In genomic region chr12:56361487-56362129, GRCh38 we compare ENCODE assay signal across 16 cellular contexts. TPM values are rescaled to one million over a fixed set of nuclear protein-coding genes. Genes with fewer than 3 reads are reported as not detected.
DNase-seq lines count a peak whose midpoint lies in the region; ATAC-seq and TF ChIP-seq lines count a peak whose summit lies in the region.
"Had no signal": no experiment of that assay in that cellular context is flagged by ENCODE, and none has a peak within 500 bp of the region (broad histone marks: within the 10 kb centered on the region; RNA-seq: fewer than 3 reads in every experiment).

No MANE protein-coding gene starts in this region.

- DNase-seq in activated CD8-positive, alpha-beta memory T cell treated with anti-CD3 and anti-CD28 coated beads, Interleukin-2, amount 10 ng/mL, durations not matched to agents 7 days and 5 days, result no peak
- DNase-seq in activated CD8-positive, alpha-beta memory T cell treated with anti-CD3 and anti-CD28 coated beads, Interleukin-2, amount 50 U/mL, for 48 hours, result no peak
- DNase-seq in LNCaP clone FGC (ENCODE audit: low read depth), result no peak
- DNase-seq in stimulated activated naive CD4-positive, alpha-beta T cell treated with Interleukin-2 at 50 U/mL for 16 hours (lab: John Stamatoyannopoulos, UW), result no peak
- DNase-seq in RKO (ENCODE audit: low spot score), result no peak
- DNase-seq in left colon, result no peak
- DNase-seq: activated CD4-positive, alpha-beta T cell treated with anti-CD3 and anti-CD28 coated beads for 1 hour; effector CD4-positive, alpha-beta T cell; kidney glomerular epithelial cell; NCI-H1092 treated with DMSO at 0.1 percent for 48 hours; NCI-H526; nucleus accumbens had no signal

- H3K4me1 ChIP-seq in neutrophil (ENCODE audit: control insufficient read depth in 1 of 2, insufficient read depth in 1 of 2, low read depth in 1 of 2, low read length in 1 of 2), result peaks cover 17 to 18% of the 10 kb centered on the region in 2 experiments

- peaks cover 15% of the 10 kb centered on the region for H3K36me3 Mint-ChIP-seq in activated CD8-positive, alpha-beta memory T cell treated with anti-CD3 and anti-CD28 coated beads, Interleukin-2, amount 10 ng/mL, durations not matched to agents 7 days and 5 days
- no peaks in the 10 kb centered on the region for H3K36me3 Mint-ChIP-seq in brain

- H3K27me3 Mint-ChIP-seq in activated CD8-positive, alpha-beta memory T cell treated with anti-CD3 and anti-CD28 coated beads, Interleukin-2, amount 10 ng/mL, durations not matched to agents 7 days and 5 days, result no peaks in the 10 kb centered on the region
- H3K27me3 Mint-ChIP-seq in brain, result peaks cover 11% of the 10 kb centered on the region

- intact Hi-C loops in left colon (cut with DNase I, micrococcal nuclease), result no loop called here

- peak overlapping the region; percentile 93 for H3K4me3 Mint-ChIP-seq in activated CD8-positive, alpha-beta memory T cell treated with anti-CD3 and anti-CD28 coated beads, Interleukin-2, amount 10 ng/mL, durations not matched to agents 7 days and 5 days
- peak overlapping the region; percentile 93 to 98 (median 95) for H3K4me3 Mint-ChIP-seq in brain

- H3K4me1 Mint-ChIP-seq in activated CD8-positive, alpha-beta memory T cell treated with anti-CD3 and anti-CD28 coated beads, Interleukin-2, amount 10 ng/mL, durations not matched to agents 7 days and 5 days, result peaks cover 19% of the 10 kb centered on the region
- peaks cover 31% of the 10 kb centered on the region for H3K4me1 Mint-ChIP-seq in brain

- H3K9me3 Mint-ChIP-seq in activated CD8-positive, alpha-beta memory T cell treated with anti-CD3 and anti-CD28 coated beads, Interleukin-2, amount 10 ng/mL, durations not matched to agents 7 days and 5 days (ENCODE audit: low read depth), result no peaks in the 10 kb centered on the region
- no peaks in the 10 kb centered on the region for H3K9me3 Mint-ChIP-seq in brain

- peaks cover 1% of the 10 kb centered on the region for H3K36me3 ChIP-seq in neutrophil
- H3K36me3 ChIP-seq: SJSA1 had no signal

- H3K4me3 ChIP-seq in LNCaP clone FGC (ENCODE audit: low read depth, low read length) (peak overlapping the region; percentile 61), neutrophil (ENCODE audit: low read depth in 1 of 2, low read length in 1 of 2) (no peak overlapping the region)

- H3K27ac Mint-ChIP-seq in activated CD8-positive, alpha-beta memory T cell treated with anti-CD3 and anti-CD28 coated beads, Interleukin-2, amount 10 ng/mL, durations not matched to agents 7 days and 5 days, result peak overlapping the region; percentile 95
- H3K27ac Mint-ChIP-seq in brain, result peak overlapping the region; percentile 43 to 97 (median 93)

- no peaks in the 10 kb centered on the region for H3K9me3 ChIP-seq in neutrophil
- H3K9me3 ChIP-seq: SJSA1 had no signal

- TF ChIP-seq CTCF in LNCaP clone FGC (IDR thresholded peaks at IDR 0.05; ENCODE audit: control insufficient read depth, extremely low read depth, insufficient read depth), result no peak
- TF ChIP-seq CTCF in brain (conservative IDR thresholded peaks at IDR 0.05), result no peak
- no peak for TF ChIP-seq CTCF in neutrophil (IDR thresholded peaks at IDR 0.05)

- CTCF ChIA-PET in activated CD8-positive, alpha-beta memory T cell treated with anti-CD3 and anti-CD28 coated beads, Interleukin-2, amount 10 ng/mL, durations not matched to agents 7 days and 5 days (lab: Charles Lee), result interaction anchor here (1.0 to 4.6 kb wide), 6 partner anchors 10 to 243 kb away, joined by 4 to 21 read pairs (median 6); partner anchors contain the start of genes PAN2, SMARCC2 and ZC3H10

- ATAC-seq in activated CD8-positive, alpha-beta memory T cell treated with anti-CD3 and anti-CD28 coated beads, Interleukin-2, amount 10 ng/mL, durations not matched to agents 7 days and 5 days, result no peak
- ATAC-seq in left colon, result no peak

- peak overlapping the region; percentile 85 for H3K27ac ChIP-seq in neutrophil

- H3K27me3 ChIP-seq in neutrophil, result no peaks in the 10 kb centered on the region
- H3K27me3 ChIP-seq: SJSA1 had no signal

RNA-seq across cellular contexts. Expression of gene APOF, which starts 1.0 kb away (rescaled TPM):
- not detected for total RNA-seq in activated CD8-positive, alpha-beta memory T cell treated with anti-CD3 and anti-CD28 coated beads, Interleukin-2, amount 10 ng/mL, durations not matched to agents 7 days and 5 days
- not detected for polyA plus RNA-seq in brain (ENCODE audit: insufficient read depth, low read depth, low replicate concordance)
- total RNA-seq in left colon, result not detected
- total RNA-seq: frontal cortex, SJSA1 had no signal

RNA-seq across cellular contexts. Expression of gene STAT2, which starts 1.7 kb away (rescaled TPM):
- 100 to 1,000 TPM; 178 to 308 TPM for total RNA-seq in activated CD8-positive, alpha-beta memory T cell treated with anti-CD3 and anti-CD28 coated beads, Interleukin-2, amount 10 ng/mL, durations not matched to agents 7 days and 5 days
- polyA plus RNA-seq in brain (ENCODE audit: insufficient read depth, low read depth, low replicate concordance), result 25.7 TPM
- 10 to 100 TPM; 77.7 to 79.2 TPM for total RNA-seq in left colon

RNA-seq across cellular contexts. Expression of gene IL23A, which starts 22.9 kb away (rescaled TPM):
- total RNA-seq in activated CD8-positive, alpha-beta memory T cell treated with anti-CD3 and anti-CD28 coated beads, Interleukin-2, amount 10 ng/mL, durations not matched to agents 7 days and 5 days, result 10 to 100 TPM in 1 of 2 experiments, 1 to 10 TPM in 1; 2.9 to 12.4 TPM
- polyA plus RNA-seq in brain (ENCODE audit: insufficient read depth, low read depth, low replicate concordance), result not detected
- not detected for total RNA-seq in left colon
- total RNA-seq: frontal cortex had no signal

RNA-seq across cellular contexts. Expression of gene PAN2, which starts 27.8 kb away (rescaled TPM):
- 10 to 100 TPM; 48.7 to 72.5 TPM for total RNA-seq in activated CD8-positive, alpha-beta memory T cell treated with anti-CD3 and anti-CD28 coated beads, Interleukin-2, amount 10 ng/mL, durations not matched to agents 7 days and 5 days
- polyA plus RNA-seq in brain (ENCODE audit: insufficient read depth, low read depth, low replicate concordance), result 39.6 TPM
- total RNA-seq in left colon, result 10 to 100 TPM; 46.4 to 53.8 TPM

RNA-seq across cellular contexts. Expression of gene CNPY2, which starts 45.8 kb away (rescaled TPM):
- 100 to 1,000 TPM; 110 to 161 TPM for total RNA-seq in activated CD8-positive, alpha-beta memory T cell treated with anti-CD3 and anti-CD28 coated beads, Interleukin-2, amount 10 ng/mL, durations not matched to agents 7 days and 5 days
- polyA plus RNA-seq in brain (ENCODE audit: insufficient read depth, low read depth, low replicate concordance), result 121 TPM
- 10 to 100 TPM; 70.8 to 90.5 TPM for total RNA-seq in left colon
